38 cellular contexts compared by ENCODE assay signal in genomic region chr3:137572931-137573330, GRCh38.
"Had no signal": no experiment of that assay in that cellular context is flagged by ENCODE, and none has a peak within 500 bp of the region (broad histone marks: within the 10 kb centered on the region; RNA-seq: fewer than 3 reads in every experiment).

No MANE protein-coding gene starts in this region.

- H3K4me3 Mint-ChIP-seq: activated B cell treated with CpG ODN at 0.5 μM for 24 hours; activated CD4-positive, alpha-beta memory T cell treated with anti-CD3 and anti-CD28 coated beads, Interleukin-2, amount 10 ng/mL, durations not matched to agents 7 days and 5 days; activated CD4-positive, alpha-beta T cell treated with anti-CD3 and anti-CD28 coated beads for 36 hours; activated CD4-positive, alpha-beta T cell treated with anti-CD3 and anti-CD28 coated beads, Interleukin-2, amount 10 ng/mL, durations not matched to agents 7 days and 5 days; activated CD8-positive, alpha-beta memory T cell treated with anti-CD3 and anti-CD28 coated beads, Interleukin-2, amount 10 ng/mL, durations not matched to agents 7 days and 5 days; activated CD8-positive, alpha-beta T cell treated with anti-CD3 and anti-CD28 coated beads, Interleukin-2, amount 10 ng/mL, durations not matched to agents 7 days and 5 days; activated naive CD4-positive, alpha-beta T cell treated with anti-CD3 and anti-CD28 coated beads, Interleukin-2, amount 10 ng/mL, durations not matched to agents 7 days and 5 days; activated naive CD4-positive, alpha-beta T cell treated with anti-CD3 and anti-CD28 coated beads, Interleukin-2, amount 50 U/mL, for 24 hours; activated naive CD8-positive, alpha-beta T cell; activated naive CD8-positive, alpha-beta T cell treated with anti-CD3 and anti-CD28 coated beads, Interleukin-2, amount 10 ng/mL, durations not matched to agents 7 days and 5 days; activated naive CD8-positive, alpha-beta T cell treated with anti-CD3 and anti-CD28 coated beads, Interleukin-2, amount 50 U/mL, for 24 hours; activated T-cell treated with anti-CD3 and anti-CD28 coated beads, Interleukin-2, amount 50 U/mL, for 24 hours; brain; central memory CD8-positive, alpha-beta T cell; T-helper 1 cell treated with Interleukin-12 subunit alpha and Interleukin-12 subunit beta and Interleukin-4 antibody, amounts not matched to agents 30 μg/mL and 1 μg/mL, for 36 hours; T-helper 2 cell treated with Interferon-gamma antibody and Interleukin-4, amounts not matched to agents 5 μg/mL and 100 μg/mL, for 36 hours had no signal

- H3K36me3 Mint-ChIP-seq: activated CD8-positive, alpha-beta memory T cell treated with anti-CD3 and anti-CD28 coated beads, Interleukin-2, amount 10 ng/mL, durations not matched to agents 7 days and 5 days; activated naive CD4-positive, alpha-beta T cell treated with anti-CD3 and anti-CD28 coated beads, Interleukin-2, amount 10 ng/mL, durations not matched to agents 7 days and 5 days; activated naive CD4-positive, alpha-beta T cell treated with anti-CD3 and anti-CD28 coated beads, Interleukin-2, amount 50 U/mL, for 24 hours; activated naive CD8-positive, alpha-beta T cell; activated naive CD8-positive, alpha-beta T cell treated with anti-CD3 and anti-CD28 coated beads, Interleukin-2, amount 10 ng/mL, durations not matched to agents 7 days and 5 days; brain had no signal

- H3K36me3 ChIP-seq: ascending aorta, cardiac muscle cell had no signal

- H3K4me3 ChIP-seq: ascending aorta, cardiac muscle cell had no signal

- H3K9me3 ChIP-seq: ascending aorta had no signal

- H3K27me3 ChIP-seq: ascending aorta, cardiac muscle cell had no signal

- ATAC-seq: activated CD4-positive, alpha-beta T cell treated with anti-CD3 and anti-CD28 coated beads for 36 hours; activated CD8-positive, alpha-beta memory T cell treated with anti-CD3 and anti-CD28 coated beads, Interleukin-2, amount 10 ng/mL, durations not matched to agents 7 days and 5 days; activated CD8-positive, alpha-beta T cell treated with anti-CD3 and anti-CD28 coated beads, Interleukin-2, amount 10 ng/mL, durations not matched to agents 7 days and 5 days; activated naive CD8-positive, alpha-beta T cell treated with anti-CD3 and anti-CD28 coated beads, Interleukin-2, amount 50 U/mL, for 24 hours had no signal

- H3K4me1 Mint-ChIP-seq: activated B cell treated with CpG ODN at 0.5 μM for 24 hours; activated CD4-positive, alpha-beta memory T cell treated with anti-CD3 and anti-CD28 coated beads, Interleukin-2, amount 10 ng/mL, durations not matched to agents 7 days and 5 days; activated CD4-positive, alpha-beta T cell treated with anti-CD3 and anti-CD28 coated beads for 36 hours; activated CD4-positive, alpha-beta T cell treated with anti-CD3 and anti-CD28 coated beads, Interleukin-2, amount 10 ng/mL, durations not matched to agents 7 days and 5 days; activated CD8-positive, alpha-beta memory T cell treated with anti-CD3 and anti-CD28 coated beads, Interleukin-2, amount 10 ng/mL, durations not matched to agents 7 days and 5 days; activated naive CD4-positive, alpha-beta T cell treated with anti-CD3 and anti-CD28 coated beads, Interleukin-2, amount 10 ng/mL, durations not matched to agents 7 days and 5 days; activated naive CD4-positive, alpha-beta T cell treated with anti-CD3 and anti-CD28 coated beads, Interleukin-2, amount 50 U/mL, for 24 hours; activated naive CD8-positive, alpha-beta T cell treated with anti-CD3 and anti-CD28 coated beads, Interleukin-2, amount 10 ng/mL, durations not matched to agents 7 days and 5 days; activated naive CD8-positive, alpha-beta T cell treated with anti-CD3 and anti-CD28 coated beads, Interleukin-2, amount 50 U/mL, for 24 hours; brain; central memory CD8-positive, alpha-beta T cell had no signal

- H3K9me3 Mint-ChIP-seq: activated CD4-positive, alpha-beta T cell treated with anti-CD3 and anti-CD28 coated beads, Interleukin-2, amount 10 ng/mL, durations not matched to agents 7 days and 5 days; activated naive CD4-positive, alpha-beta T cell treated with anti-CD3 and anti-CD28 coated beads, Interleukin-2, amount 10 ng/mL, durations not matched to agents 7 days and 5 days; activated naive CD8-positive, alpha-beta T cell treated with anti-CD3 and anti-CD28 coated beads, Interleukin-2, amount 10 ng/mL, durations not matched to agents 7 days and 5 days; activated naive CD8-positive, alpha-beta T cell treated with anti-CD3 and anti-CD28 coated beads, Interleukin-2, amount 50 U/mL, for 24 hours; activated T-helper 2 cell treated with anti-CD3 and anti-CD28 coated beads, Interferon-gamma antibody, Interleukin-2, Interleukin-4, amounts not matched to agents 10 μg/mL and 5 μg/mL and 100 μg/mL, durations not matched to agents 14 hours and 24 hours and 36 hours; brain; T-helper 1 cell treated with Interleukin-12 subunit alpha and Interleukin-12 subunit beta and Interleukin-4 antibody, amounts not matched to agents 30 μg/mL and 1 μg/mL, for 36 hours; T-helper 2 cell treated with Interferon-gamma antibody and Interleukin-4, amounts not matched to agents 5 μg/mL and 100 μg/mL, for 36 hours had no signal

- H3K27ac Mint-ChIP-seq: activated B cell treated with CpG ODN at 0.5 μM for 24 hours; activated CD4-positive, alpha-beta memory T cell treated with anti-CD3 and anti-CD28 coated beads, Interleukin-2, amount 10 ng/mL, durations not matched to agents 7 days and 5 days; activated CD4-positive, alpha-beta T cell treated with anti-CD3 and anti-CD28 coated beads for 36 hours; activated CD4-positive, alpha-beta T cell treated with anti-CD3 and anti-CD28 coated beads, Interleukin-2, amount 10 ng/mL, durations not matched to agents 7 days and 5 days; activated CD8-positive, alpha-beta memory T cell treated with anti-CD3 and anti-CD28 coated beads, Interleukin-2, amount 10 ng/mL, durations not matched to agents 7 days and 5 days; activated CD8-positive, alpha-beta T cell treated with anti-CD3 and anti-CD28 coated beads, Interleukin-2, amount 10 ng/mL, durations not matched to agents 7 days and 5 days; activated naive CD4-positive, alpha-beta T cell treated with anti-CD3 and anti-CD28 coated beads, Interleukin-2, amount 10 ng/mL, durations not matched to agents 7 days and 5 days; activated naive CD4-positive, alpha-beta T cell treated with anti-CD3 and anti-CD28 coated beads, Interleukin-2, amount 50 U/mL, for 24 hours; activated naive CD8-positive, alpha-beta T cell; activated naive CD8-positive, alpha-beta T cell treated with anti-CD3 and anti-CD28 coated beads, Interleukin-2, amount 10 ng/mL, durations not matched to agents 7 days and 5 days; activated naive CD8-positive, alpha-beta T cell treated with anti-CD3 and anti-CD28 coated beads, Interleukin-2, amount 50 U/mL, for 24 hours; activated T-cell treated with anti-CD3 and anti-CD28 coated beads, Interleukin-2, amount 50 U/mL, for 24 hours; activated T-helper 2 cell treated with anti-CD3 and anti-CD28 coated beads, Interferon-gamma antibody, Interleukin-2, Interleukin-4, amounts not matched to agents 10 μg/mL and 5 μg/mL and 100 μg/mL, durations not matched to agents 14 hours and 24 hours and 36 hours; brain; T-helper 1 cell treated with Interleukin-12 subunit alpha and Interleukin-12 subunit beta and Interleukin-4 antibody, amounts not matched to agents 30 μg/mL and 1 μg/mL, for 36 hours; T-helper 2 cell treated with Interferon-gamma antibody and Interleukin-4, amounts not matched to agents 5 μg/mL and 100 μg/mL, for 36 hours had no signal

- H3K4me1 ChIP-seq: ascending aorta had no signal

- DNase-seq: activated B cell treated with CpG ODN at 0.5 μM for 24 hours; activated CD4-positive, alpha-beta memory T cell treated with anti-CD3 and anti-CD28 coated beads, Interleukin-2, amount 10 ng/mL, durations not matched to agents 7 days and 5 days; activated CD4-positive, alpha-beta T cell treated with anti-CD3 and anti-CD28 coated beads for 36 hours; activated CD4-positive, alpha-beta T cell treated with anti-CD3 and anti-CD28 coated beads for 48 hours; activated CD4-positive, alpha-beta T cell treated with anti-CD3 and anti-CD28 coated beads, Interleukin-2, amount 10 ng/mL, durations not matched to agents 7 days and 5 days; activated CD4-positive, alpha-beta T cell treated with anti-CD3 and anti-CD28 coated beads, Interleukin-2, amount 50 U/mL, for 48 hours; activated CD4-positive, CD25-positive, alpha-beta regulatory T cell treated with anti-CD3 and anti-CD28 coated beads, Interleukin-2, amount 50 U/mL, for 72 hours; activated CD8-positive, alpha-beta memory T cell treated with anti-CD3 and anti-CD28 coated beads for 24 hours; activated CD8-positive, alpha-beta memory T cell treated with anti-CD3 and anti-CD28 coated beads, Interleukin-2, amount 10 ng/mL, durations not matched to agents 7 days and 5 days; activated CD8-positive, alpha-beta memory T cell treated with anti-CD3 and anti-CD28 coated beads, Interleukin-2, amount 50 U/mL, for 48 hours; activated CD8-positive, alpha-beta T cell treated with anti-CD3 and anti-CD28 coated beads, Interleukin-2, amount 10 ng/mL, durations not matched to agents 7 days and 5 days; activated effector memory CD4-positive, alpha-beta T cell treated with Interleukin-2 at 50 U/mL for 16 hours; activated gamma-delta T cell; activated naive CD4-positive, alpha-beta T cell treated with anti-CD3 and anti-CD28 coated beads, Interleukin-2, amount 10 ng/mL, durations not matched to agents 7 days and 5 days; activated naive CD4-positive, alpha-beta T cell treated with Interleukin-2 at 50 U/mL for 16 hours; activated naive CD8-positive, alpha-beta T cell treated with anti-CD3 and anti-CD28 coated beads, Interleukin-2, amount 10 ng/mL, durations not matched to agents 7 days and 5 days; activated naive CD8-positive, alpha-beta T cell treated with anti-CD3 and anti-CD28 coated beads, Interleukin-2, amount 50 U/mL, for 24 hours; activated T-cell treated with anti-CD3 and anti-CD28 coated beads, Interleukin-2, amount 50 U/mL, for 24 hours; activated T-cell treated with anti-CD3 and anti-CD28 coated beads, Interleukin-2, amount 50 U/mL, for 48 hours; amygdala; anterior cingulate cortex; caudate nucleus; cerebellar nuclear complex; T-helper 1 cell; T-helper 2 cell; T-helper 9 cell had no signal

- H3K27ac ChIP-seq: ascending aorta, cardiac muscle cell, VCaP had no signal

- H3K27me3 Mint-ChIP-seq: activated B cell treated with CpG ODN at 0.5 μM for 24 hours; activated CD4-positive, alpha-beta memory T cell treated with anti-CD3 and anti-CD28 coated beads, Interleukin-2, amount 10 ng/mL, durations not matched to agents 7 days and 5 days; activated CD4-positive, alpha-beta T cell treated with anti-CD3 and anti-CD28 coated beads for 36 hours; activated CD4-positive, alpha-beta T cell treated with anti-CD3 and anti-CD28 coated beads, Interleukin-2, amount 10 ng/mL, durations not matched to agents 7 days and 5 days; activated CD8-positive, alpha-beta memory T cell treated with anti-CD3 and anti-CD28 coated beads, Interleukin-2, amount 10 ng/mL, durations not matched to agents 7 days and 5 days; activated naive CD4-positive, alpha-beta T cell treated with anti-CD3 and anti-CD28 coated beads, Interleukin-2, amount 10 ng/mL, durations not matched to agents 7 days and 5 days; activated naive CD8-positive, alpha-beta T cell; activated naive CD8-positive, alpha-beta T cell treated with anti-CD3 and anti-CD28 coated beads, Interleukin-2, amount 10 ng/mL, durations not matched to agents 7 days and 5 days; activated naive CD8-positive, alpha-beta T cell treated with anti-CD3 and anti-CD28 coated beads, Interleukin-2, amount 50 U/mL, for 24 hours; activated T-cell treated with anti-CD3 and anti-CD28 coated beads, Interleukin-2, amount 50 U/mL, for 24 hours; central memory CD8-positive, alpha-beta T cell had no signal

- FAIRE-seq: bronchial epithelial cell, TTC549 had no signal
